In the genomic region with DNA sequence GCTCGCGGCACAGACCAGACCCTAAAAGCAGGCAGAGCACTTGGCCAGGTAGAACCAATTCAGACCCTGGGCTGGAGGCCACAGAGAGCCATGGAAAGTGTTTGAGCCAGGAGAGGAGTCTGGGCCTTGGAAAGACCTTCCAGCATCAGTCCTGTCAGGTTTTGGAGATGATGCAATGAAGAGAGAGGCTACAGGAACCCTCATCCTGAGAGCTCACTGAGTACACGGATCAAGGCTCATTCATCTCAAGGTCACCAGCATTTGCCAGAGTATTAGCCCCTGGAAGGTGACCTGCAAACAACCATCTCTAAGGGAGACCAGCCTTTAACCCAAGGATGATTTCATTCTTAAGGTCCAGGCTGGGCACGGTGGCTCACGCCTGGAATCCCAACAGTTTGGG, we compare ENCODE assay signal across 31 cellular contexts. TPM values are rescaled to one million over a fixed set of nuclear protein-coding genes. Genes with fewer than 3 reads are reported as not detected.
"Had no signal": no experiment of that assay in that cellular context is flagged by ENCODE, and none has a peak within 500 bp of the region (broad histone marks: within the 10 kb centered on the region; RNA-seq: fewer than 3 reads in every experiment).

No MANE protein-coding gene starts in this region.

- H3K4me3 ChIP-seq: colonic mucosa, esophagus squamous epithelium, gastrocnemius medialis, heart right ventricle, left lung, lower lobe of right lung had no signal

- H3K27ac ChIP-seq: colonic mucosa, epithelial cell of prostate, esophagus squamous epithelium, gastrocnemius medialis, heart right ventricle, left lung, lower lobe of right lung had no signal

- H3K4me1 ChIP-seq: colonic mucosa, gastrocnemius medialis had no signal

- DNase-seq: colonic mucosa; cortex of kidney; effector CD8-positive, alpha-beta T cell; effector memory CD8-positive, alpha-beta T cell; endodermal cell; erythroblast; esophagus squamous epithelium; foreskin fibroblast; foreskin melanocyte; gastrocnemius medialis; head of caudate nucleus; heart right ventricle; hippocampal formation; left cardiac atrium; left lung; left ventricle myocardium superior; lower lobe of right lung; mesendoderm; midbrain had no signal

- H3K9me3 ChIP-seq: colonic mucosa, esophagus squamous epithelium, gastrocnemius medialis, heart right ventricle, left lung, lower lobe of right lung had no signal

- H3K36me3 ChIP-seq: colonic mucosa, esophagus squamous epithelium, gastrocnemius medialis, heart right ventricle, left lung, lower lobe of right lung had no signal

- FAIRE-seq: endometrium, islet of Langerhans, keratinocyte had no signal

- H3K27me3 ChIP-seq: colonic mucosa had no signal

RNA-seq across cellular contexts. Expression of a gene that starts 27.8 kb away (rescaled TPM):
- total RNA-seq: chondrocyte, colonic mucosa, dermis microvascular lymphatic vessel endothelial cell, esophagus mucosa, esophagus squamous epithelium, gastrocnemius medialis, glomerular endothelial cell, heart right ventricle, kidney epithelial cell, left cardiac atrium, left lung, left ventricle myocardium superior, lower leg skin, lower lobe of right lung, lung microvascular endothelial cell, mononuclear cell had no signal
- polyA plus RNA-seq: heart right ventricle, keratinocyte had no signal

RNA-seq across cellular contexts. Expression of a gene that starts 55.5 kb away (rescaled TPM):
- total RNA-seq: chondrocyte, dermis microvascular lymphatic vessel endothelial cell, glomerular endothelial cell, lung microvascular endothelial cell, mononuclear cell had no signal
